Comparison of ENCODE assay signal across 1 cellular context in genomic region chr17:47692895-47693666, GRCh38.
TF ChIP-seq lines count a peak whose summit lies in the region.

No MANE protein-coding gene starts in this region.

TF ChIP-seq in HepG2, 621 proteins besides CTCF, POLR2A, EP300 and RAD21 (continues in another document):
- TF ChIP-seq ZNF589 (CRISPR knock-in tag; conservative IDR thresholded peaks at IDR 0.05): 0 out of 2 replicates have a peak, but pooled peaks have one; percentile 43
- peak; percentile 24; the same call in 1 of the 2 replicates for TF ChIP-seq PAXIP1 (CRISPR knock-in tag; conservative IDR thresholded peaks at IDR 0.05)
- TF ChIP-seq SAP130 (CRISPR knock-in tag; IDR thresholded peaks at IDR 0.05; ENCODE audit: low read depth): peak; percentile 15; the same call in 1 of the 2 replicates
- TF ChIP-seq ARID2 (CRISPR knock-in tag; IDR thresholded peaks at IDR 0.05; ENCODE audit: borderline replicate concordance): no peak
- TF ChIP-seq SAFB2 (CRISPR knock-in tag; IDR thresholded peaks at IDR 0.05; ENCODE audit: borderline replicate concordance, low read depth): 0 out of 2 replicates have a peak, but pooled peaks have one; percentile 41
- TF ChIP-seq RELA (CRISPR knock-in tag; IDR thresholded peaks at IDR 0.05): no peak
- no peak for TF ChIP-seq ZNF800 (CRISPR knock-in tag; IDR thresholded peaks at IDR 0.05)
- peak; percentile 35 for TF ChIP-seq HNF4A (CRISPR knock-in tag; IDR thresholded peaks at IDR 0.05)
- 0 out of 2 replicates have a peak, but pooled peaks have one; percentile 75 for TF ChIP-seq SSRP1 (CRISPR knock-in tag; IDR thresholded peaks at IDR 0.05)
- TF ChIP-seq ZNF329 (CRISPR knock-in tag; IDR thresholded peaks at IDR 0.05; ENCODE audit: low read depth): peak; percentile 96
- peak; percentile 59; the same call in 1 of the 2 replicates for TF ChIP-seq IRF9 (CRISPR knock-in tag; IDR thresholded peaks at IDR 0.05; ENCODE audit: borderline replicate concordance)
- TF ChIP-seq ZSCAN29 (CRISPR knock-in tag; conservative IDR thresholded peaks at IDR 0.05): no peak
- TF ChIP-seq MYNN (CRISPR knock-in tag; IDR thresholded peaks at IDR 0.05; ENCODE audit: low read depth): no peak
- TF ChIP-seq ZNF572 (CRISPR knock-in tag; IDR thresholded peaks at IDR 0.05): 0 out of 2 replicates have a peak, but pooled peaks have one; percentile 60
- no peak for TF ChIP-seq ZZZ3 (CRISPR knock-in tag; IDR thresholded peaks at IDR 0.05; ENCODE audit: borderline replicate concordance)
- TF ChIP-seq ZNF605 (CRISPR knock-in tag; IDR thresholded peaks at IDR 0.05): no peak
- TF ChIP-seq CREBL2 (CRISPR knock-in tag; IDR thresholded peaks at IDR 0.05; ENCODE audit: borderline replicate concordance): no peak
- TF ChIP-seq ZNF768 (CRISPR knock-in tag; IDR thresholded peaks at IDR 0.05): no peak
- TF ChIP-seq ZFP91 (CRISPR knock-in tag; IDR thresholded peaks at IDR 0.05; ENCODE audit: borderline replicate concordance): 0 out of 2 replicates have a peak, but pooled peaks have one; percentile 21
- TF ChIP-seq ZFX (CRISPR knock-in tag; IDR thresholded peaks at IDR 0.05; ENCODE audit: low read depth): peak; percentile 23; the same call in 1 of the 2 replicates
- TF ChIP-seq CBX5 (CRISPR knock-in tag; IDR thresholded peaks at IDR 0.05; ENCODE audit: borderline replicate concordance): no peak
- peak; percentile 46; the same call in 1 of the 2 replicates for TF ChIP-seq ZNF691 (CRISPR knock-in tag; IDR thresholded peaks at IDR 0.05; ENCODE audit: borderline replicate concordance, low read depth)
- TF ChIP-seq ZNF362 (CRISPR knock-in tag; IDR thresholded peaks at IDR 0.05; ENCODE audit: borderline replicate concordance): peak; percentile 65
- TF ChIP-seq HMGXB4 (CRISPR knock-in tag; IDR thresholded peaks at IDR 0.05; ENCODE audit: borderline replicate concordance in 1 of 2, low read depth in 1 of 2): peak in 1 of 2 experiments; percentile 18; a peak in 2 of 4 replicates
- TF ChIP-seq NR2F2 (IDR thresholded peaks at IDR 0.05; ENCODE audit: borderline replicate concordance, low read depth): no peak
- 0 out of 2 replicates have a peak, but pooled peaks have one; percentile 35 for TF ChIP-seq ZNF503 (CRISPR knock-in tag; IDR thresholded peaks at IDR 0.05)
- TF ChIP-seq ZNF556 (CRISPR knock-in tag; IDR thresholded peaks at IDR 0.05; ENCODE audit: borderline replicate concordance): no peak; the same call in 1 of the 2 replicates
- TF ChIP-seq HNRNPK (IDR thresholded peaks at IDR 0.05; ENCODE audit: low read depth, low read length, poor library complexity, severe bottlenecking): peak; percentile 5
- TF ChIP-seq IKZF4 (CRISPR knock-in tag; IDR thresholded peaks at IDR 0.05; ENCODE audit: borderline replicate concordance, low read depth, not compliant biosample characterization): peak; percentile 9
- 0 out of 2 replicates have a peak, but pooled peaks have one; percentile 26 for TF ChIP-seq AHDC1 (CRISPR knock-in tag; IDR thresholded peaks at IDR 0.05; ENCODE audit: borderline replicate concordance)
- TF ChIP-seq DNMT3B (CRISPR knock-in tag; conservative IDR thresholded peaks at IDR 0.05): 0 out of 2 replicates have a peak, but pooled peaks have one; percentile 46
- peak; percentile 52 for TF ChIP-seq ELF1 (CRISPR knock-in tag; IDR thresholded peaks at IDR 0.05)
- 0 out of 2 replicates have a peak, but pooled peaks have one; percentile 63 for TF ChIP-seq SALL2 (CRISPR knock-in tag; IDR thresholded peaks at IDR 0.05)
- 0 out of 2 replicates have a peak, but pooled peaks have one; percentile 9 for TF ChIP-seq NR2F6 (IDR thresholded peaks at IDR 0.05)
- TF ChIP-seq NR2F6 (CRISPR knock-in tag; IDR thresholded peaks at IDR 0.05): no peak; the same call in 1 of the 2 replicates
- 0 out of 2 replicates have a peak, but pooled peaks have one; percentile 18 for TF ChIP-seq HDAC1 (CRISPR knock-in tag; IDR thresholded peaks at IDR 0.05)
- no peak for TF ChIP-seq GABPA (IDR thresholded peaks at IDR 0.05; ENCODE audit: low read depth, low read length)
- TF ChIP-seq GABPA (CRISPR knock-in tag; IDR thresholded peaks at IDR 0.05; ENCODE audit: low read depth): peak; percentile 8; the same call in 1 of the 2 replicates
- no peak for TF ChIP-seq NFIB (CRISPR knock-in tag; IDR thresholded peaks at IDR 0.05; ENCODE audit: borderline replicate concordance)
